In the genomic region with DNA sequence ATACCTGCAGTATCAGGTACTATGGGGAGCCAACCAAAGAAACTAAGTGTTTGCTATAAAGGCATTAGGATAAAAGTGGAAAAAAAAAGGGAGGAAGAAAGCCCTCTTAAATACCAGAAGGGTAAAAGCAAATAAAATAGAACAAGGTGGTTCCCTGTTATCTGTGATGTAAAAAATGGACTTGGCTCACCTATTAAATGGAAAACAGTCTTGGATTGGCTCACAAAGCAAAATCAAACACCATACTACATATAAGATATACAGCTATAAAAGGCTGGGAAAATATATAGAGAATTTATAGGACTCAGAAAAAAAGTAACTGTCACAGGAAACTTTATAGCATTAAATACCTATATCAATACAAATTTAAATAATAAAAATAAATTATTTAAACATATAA, we compare ENCODE assay signal across 5 cellular contexts.
DNase-seq lines count a peak whose midpoint lies in the region; ATAC-seq, FAIRE-seq and TF ChIP-seq lines count a peak whose summit lies in the region.
"Not testable (repeated sequence)": the region's sequence is repeated elsewhere in the genome, so short reads cannot be mapped to it uniquely, and the experiment has no call there.

No MANE protein-coding gene starts in this region.

- CTCF ChIA-PET in PC-3 (lab: Charles Lee): interaction anchor here (0.6 kb wide), 1 partner anchor 232 kb away, joined by 3 read pairs; no protein-coding TSS in a partner anchor

- H3K4me2 ChIP-seq in PC-3 (ENCODE audit: low read length): not testable (repeated sequence)

- FAIRE-seq in colon (lab: Jason Lieb, UNC): peak; percentile 92
- FAIRE-seq in pancreas (lab: Jason Lieb, UNC): peak; percentile 97

- H3K27ac ChIP-seq in C4-2B: peak overlapping the region; percentile 60
- H3K27ac ChIP-seq in PC-3 (ENCODE audit: low read length); pancreas: not testable (repeated sequence)

- H3K79me2 ChIP-seq in PC-3 (ENCODE audit: low read length): not testable (repeated sequence)

- intact Hi-C loops in PC-3 (cut with micrococcal nuclease); left colon (cut with DNase I, micrococcal nuclease): not testable (repeated sequence)
- intact Hi-C loops in pancreas (cut with DNase I): loop anchor here in 1 of 3 donors (10.0 kb wide), 1 partner anchor 336 kb away; no protein-coding TSS in a partner anchor

- not testable (repeated sequence) for TF ChIP-seq CTCF in C4-2B (conservative IDR thresholded peaks at IDR 0.05); PC-3 (conservative IDR thresholded peaks at IDR 0.05; ENCODE audit: low read depth, low read length); pancreas (IDR thresholded peaks at IDR 0.05)

- H2AFZ ChIP-seq in PC-3 (ENCODE audit: low read length): not testable (repeated sequence)

- H3K4me3 ChIP-seq in PC-3 (ENCODE audit: low read length); pancreas: not testable (repeated sequence)

- not testable (repeated sequence) for H3K27me3 ChIP-seq in PC-3 (ENCODE audit: low read length); pancreas

- not testable (repeated sequence) for H3F3A ChIP-seq in PC-3 (ENCODE audit: low read length, unreplicated experiment)

- not testable (repeated sequence) for H3K36me3 ChIP-seq in PC-3 (ENCODE audit: low read depth, low read length); pancreas

- POLR2A ChIA-PET in PC-3 (lab: Charles Lee; ENCODE audit: unreplicated experiment): not testable (repeated sequence)

- H3K4me1 ChIP-seq in PC-3 (ENCODE audit: insufficient read depth, low read length); pancreas: not testable (repeated sequence)

- not testable (repeated sequence) for H3K9me2 ChIP-seq in PC-3 (replicated peaks; ENCODE audit: low read length)

- not testable (repeated sequence) for H3K9ac ChIP-seq in PC-3 (ENCODE audit: low read length)

- not testable (repeated sequence) for BruUV-seq in PC-3 (replicated peaks; lab: Mats Ljungman, UMichigan)

- H4K20me1 ChIP-seq in PC-3 (ENCODE audit: low read length): not testable (repeated sequence)

- ATAC-seq in PC-3: peak; percentile 9; the same call in 1 of the 2 replicates
- ATAC-seq in left colon: peak; percentile 96
- not testable (repeated sequence) for ATAC-seq in pancreas

- DNase-seq in PC-3, left colon, pancreas: not testable (repeated sequence)

- H3K9me3 ChIP-seq in PC-3 (ENCODE audit: low read length); pancreas: not testable (repeated sequence)
